ENCODE assay signal across 7 cellular contexts in the genomic region with DNA sequence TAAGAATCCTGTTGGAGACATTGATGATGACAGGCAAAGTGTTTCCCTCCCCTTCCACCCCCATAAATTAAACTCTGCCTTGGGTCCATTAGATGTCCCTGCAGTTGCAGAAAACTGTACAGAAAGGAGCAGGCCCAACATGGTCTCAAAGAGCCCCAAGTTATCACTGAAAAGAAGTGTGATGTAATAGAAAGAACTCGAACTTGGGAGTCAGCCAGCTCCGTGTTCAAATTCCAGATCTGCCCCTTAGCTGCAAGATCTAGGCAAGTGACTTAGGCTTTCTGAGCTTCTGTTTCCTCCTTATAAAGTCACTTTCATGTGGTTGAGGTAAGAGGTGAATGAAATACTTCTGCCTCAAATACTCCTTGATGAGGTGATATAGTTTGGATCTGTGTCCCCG.
"Had no signal": no experiment of that assay in that cellular context is flagged by ENCODE, and none has a peak within 500 bp of the region (broad histone marks: within the 10 kb centered on the region; RNA-seq: fewer than 3 reads in every experiment).

No MANE protein-coding gene starts in this region.

- H3K4me3 ChIP-seq: HAP-1 had no signal

- DNase-seq: GOT3, H7, HFFc6, IMR-90, KBM-7 had no signal

- ATAC-seq: HCT116 had no signal
